1 cellular context compared by ENCODE assay signal in genomic region chr5:40784916-40785315, GRCh38.
TF ChIP-seq lines count a peak whose summit lies in the region.

No MANE protein-coding gene starts in this region.

TF ChIP-seq in K562, 482 proteins besides CTCF, POLR2A, EP300 and RAD21:
- TF ChIP-seq NCOA2 (IDR thresholded peaks at IDR 0.05; ENCODE audit: partially characterized antibody in 2 of 2), result no peak
- peak; percentile 91 for TF ChIP-seq ZKSCAN1 (IDR thresholded peaks at IDR 0.05; ENCODE audit: low read depth, low read length)
